ENCODE assay signal across 8 cellular contexts in genomic region chr1:44294588-44295007, GRCh38.
DNase-seq lines count a peak whose midpoint lies in the region; ATAC-seq and TF ChIP-seq lines count a peak whose summit lies in the region.

No MANE protein-coding gene starts in this region.

- ATAC-seq in lower lobe of right lung (peak; percentile 40 to 50), GM18858 (IDR thresholded peaks at IDR 0.05; ENCODE audit: unreplicated experiment) (no peak)

- peaks cover 56% of the 10 kb centered on the region for H3K36me3 ChIP-seq in lower lobe of right lung

- H3K36me3 Mint-ChIP-seq in brain = peaks cover 49% of the 10 kb centered on the region

- no peaks in the 10 kb centered on the region for H3K27me3 ChIP-seq in lower lobe of right lung (ENCODE audit: low read depth)

- H3K27me3 Mint-ChIP-seq in brain = no peaks in the 10 kb centered on the region

- H3K27ac ChIP-seq in lower lobe of right lung = no peak overlapping the region

- peaks cover 69% of the 10 kb centered on the region for H3K4me1 Mint-ChIP-seq in brain

- intact Hi-C loops in lower lobe of right lung (cut with DNase I) = no loop called here

- H3K9me3 Mint-ChIP-seq in brain = no peaks in the 10 kb centered on the region

- peak overlapping the region in 4 of 5 experiments; percentile 38 to 85 (median 74) for H3K27ac Mint-ChIP-seq in brain

- peak; percentile 25 to 47 for TF ChIP-seq CTCF in brain (conservative IDR thresholded peaks at IDR 0.05)
- no peak for TF ChIP-seq CTCF in lower lobe of right lung (IDR thresholded peaks at IDR 0.05)

- no peak overlapping the region for H3K4me3 ChIP-seq in lower lobe of right lung

- no peak overlapping the region for H3K4me3 Mint-ChIP-seq in brain

- H3K4me1 ChIP-seq in lower lobe of right lung = no peaks in the 10 kb centered on the region

- H3K9me3 ChIP-seq in lower lobe of right lung = no peaks in the 10 kb centered on the region

- DNase-seq in AG08395 (ENCODE audit: low spot score) = peak; percentile 99
- peak; percentile 76 for DNase-seq in LHCN-M2 (ENCODE audit: low read depth)
- DNase-seq in lower lobe of right lung = no peak
- no peak for DNase-seq in germinal center (ENCODE audit: low spot score)
- DNase-seq in NOMO-1 treated with dmso at 0.1 percent for 144 hours (lab: John Stamatoyannopoulos, UW; ENCODE audit: unreplicated experiment) = no peak
- no peak for DNase-seq in stimulated activated CD4-positive, alpha-beta T cell treated with anti-CD3 and anti-CD28 coated beads, Interleukin-12 subunit alpha, Interleukin-12 subunit beta, amount 100 ng/mL, for 4 hours

Comparison
In these comparisons a context has a peak if more than half of its experiments do, and no peak if none do; other contexts are left out.
1. DNase-seq: peak in AG08395 (single experiment) and LHCN-M2 (single experiment); none in lower lobe of right lung (single experiment), germinal center (single experiment), NOMO-1 treated with dmso at 0.1 percent for 144 hours (single experiment) and stimulated activated CD4-positive, alpha-beta T cell treated with anti-CD3 and anti-CD28 coated beads, Interleukin-12 subunit alpha, Interleukin-12 subunit beta, amount 100 ng/mL, for 4 hours (single experiment).